2 cellular contexts compared by ENCODE assay signal in genomic region chr7:129024125-129024524, GRCh38.
TF ChIP-seq lines count a peak whose summit lies in the region.

No MANE protein-coding gene starts in this region.

TF ChIP-seq in HEK293, 187 proteins besides CTCF, POLR2A, EP300 and RAD21:
- TF ChIP-seq ZNF449 (tag by site-specific recombination; IDR thresholded peaks at IDR 0.05) (peak; percentile 66), ZNF645 (tag by site-specific recombination; IDR thresholded peaks at IDR 0.05) (no peak)

TF ChIP-seq in GM12878, 131 proteins besides CTCF, POLR2A, EP300 and RAD21:
- TF ChIP-seq CREB1 (IDR thresholded peaks at IDR 0.05; ENCODE audit: low read depth) (no peak), ELK1 (IDR thresholded peaks at IDR 0.05; ENCODE audit: low read depth, low read length) (no peak)
